In genomic region chr20:44609006-44609510, GRCh38 we compare ENCODE assay signal across 10 cellular contexts. TPM values are rescaled to one million over a fixed set of nuclear protein-coding genes. Genes with fewer than 3 reads are reported as not detected.
DNase-seq lines count a peak whose midpoint lies in the region; ATAC-seq and TF ChIP-seq lines count a peak whose summit lies in the region.
"Had no signal": no experiment of that assay in that cellular context is flagged by ENCODE, and none has a peak within 500 bp of the region (broad histone marks: within the 10 kb centered on the region; RNA-seq: fewer than 3 reads in every experiment).

No MANE protein-coding gene starts in this region.

- no peak for TF ChIP-seq CTCF in 22Rv1 (IDR thresholded peaks at IDR 0.05)
- no peak for TF ChIP-seq CTCF in Panc1 (IDR thresholded peaks at IDR 0.05)

- H3K4me1 ChIP-seq in Panc1 (ENCODE audit: control insufficient read depth, insufficient read depth, low read length) (peaks cover 21% of the 10 kb centered on the region), neuron (ENCODE audit: insufficient read depth, low read length) (peaks cover 12% of the 10 kb centered on the region)

- peak overlapping the region; percentile 12 for H2AFZ ChIP-seq in neuron (ENCODE audit: low read depth, low read length)

- no peaks in the 10 kb centered on the region for H3K27me3 ChIP-seq in Panc1 (ENCODE audit: control insufficient read depth, insufficient read depth, low read length)
- H3K27me3 ChIP-seq in neuron (ENCODE audit: insufficient read depth, low read length): no peaks in the 10 kb centered on the region

- H3K9me3 ChIP-seq in Panc1 (ENCODE audit: control insufficient read depth, insufficient read depth, low read depth, low read length) (no peaks in the 10 kb centered on the region), neuron (ENCODE audit: low read length) (no peaks in the 10 kb centered on the region)

- BruUV-seq in Panc1 (replicated peaks; lab: Mats Ljungman, UMichigan): no TSS peak

- H3K36me3 ChIP-seq in Panc1 (ENCODE audit: control insufficient read depth, insufficient read depth, low read length): no peaks in the 10 kb centered on the region
- peaks cover 2% of the 10 kb centered on the region for H3K36me3 ChIP-seq in neuron (ENCODE audit: insufficient read depth, low read length)

- H3K27ac ChIP-seq in 22Rv1 (peak overlapping the region; percentile 50), Panc1 (ENCODE audit: low read length) (peak overlapping the region; percentile 95)

- H3K4me3 ChIP-seq in Panc1 (ENCODE audit: low read depth in 2 of 2, low read length in 2 of 2) (peak overlapping the region; percentile 23 to 52; a peak in 3 of 4 replicates), neuron (ENCODE audit: low read length) (no peak overlapping the region)

- POLR2A ChIA-PET in Panc1 (lab: Charles Lee): interaction anchor here (0.5 to 0.7 kb wide), 3 partner anchors 67 to 272 kb away, joined by 3 to 9 read pairs (median 5); no protein-coding TSS in a partner anchor

- ATAC-seq in Panc1: no peak; the same call in 1 of the 2 replicates
- ATAC-seq in Right ventricle myocardium superior (ENCODE audit: poor library complexity): peak; percentile 4
- ATAC-seq in GM21515 (IDR thresholded peaks at IDR 0.05; ENCODE audit: unreplicated experiment): no peak

- CTCF ChIA-PET in Panc1 (lab: Charles Lee): interaction anchor here (0.8 to 1.5 kb wide), 3 partner anchors 33 to 223 kb away, joined by 3 to 5 read pairs (median 3); no protein-coding TSS in a partner anchor

- no peak for DNase-seq in Panc1 (ENCODE audit: low read depth, low spot score)
- DNase-seq in Right ventricle myocardium superior: no peak
- DNase-seq in stimulated activated CD4-positive, alpha-beta T cell treated with anti-CD3 and anti-CD28 coated beads, Interleukin-2, amount 100 ng/mL, for 48 hours: no peak
- no peak for DNase-seq in NCI-H128 (lab: John Stamatoyannopoulos, UW; ENCODE audit: unreplicated experiment)
- no peak for DNase-seq in iPS-NIHi7 (ENCODE audit: extremely low spot score)
- DNase-seq: activated CD4-positive, CD25-positive, alpha-beta regulatory T cell treated with anti-CD3 and anti-CD28 coated beads, Interleukin-2, amount 50 U/mL, for 72 hours; stimulated activated CD8-positive, alpha-beta memory T cell treated with anti-CD3 and anti-CD28 coated beads, Interleukin-4, amount 100 ng/mL, for 48 hours had no signal

- intact Hi-C loops in Panc1 (cut with micrococcal nuclease; ENCODE audit: unreplicated experiment): loop anchor here (10.0 kb wide), 2 partner anchors 74 to 394 kb away; partner anchors contain the start of gene OSER1
- intact Hi-C loops in Right ventricle myocardium superior (cut with DNase I): loop anchor here (2.0 kb wide), 1 partner anchor 32 kb away; no protein-coding TSS in a partner anchor

- in situ Hi-C loops in Panc1 (cut with HindIII; ENCODE audit: low pct_unique_long_range_greater_than_20kb, low sequenced_read_pairs): no loop called here

RNA-seq across cellular contexts. Expression of gene PKIG, which starts 26.7 kb away (rescaled TPM):
- 66.3 TPM for total RNA-seq in Panc1 (2021; ENCODE audit: unreplicated experiment)
- polyA plus RNA-seq in Panc1 (2012; ENCODE audit: insufficient read length): 91.5 TPM
- total RNA-seq in Right ventricle myocardium superior: 180 TPM

RNA-seq across cellular contexts. Expression of gene ADA, which starts 42.4 kb away (rescaled TPM):
- total RNA-seq in Panc1 (2021; ENCODE audit: unreplicated experiment): 53.8 TPM
- 65.5 TPM for polyA plus RNA-seq in Panc1 (2012; ENCODE audit: insufficient read length)
- 8.9 TPM for total RNA-seq in Right ventricle myocardium superior
